Comparison of ENCODE assay signal across 9 cellular contexts in the genomic region with DNA sequence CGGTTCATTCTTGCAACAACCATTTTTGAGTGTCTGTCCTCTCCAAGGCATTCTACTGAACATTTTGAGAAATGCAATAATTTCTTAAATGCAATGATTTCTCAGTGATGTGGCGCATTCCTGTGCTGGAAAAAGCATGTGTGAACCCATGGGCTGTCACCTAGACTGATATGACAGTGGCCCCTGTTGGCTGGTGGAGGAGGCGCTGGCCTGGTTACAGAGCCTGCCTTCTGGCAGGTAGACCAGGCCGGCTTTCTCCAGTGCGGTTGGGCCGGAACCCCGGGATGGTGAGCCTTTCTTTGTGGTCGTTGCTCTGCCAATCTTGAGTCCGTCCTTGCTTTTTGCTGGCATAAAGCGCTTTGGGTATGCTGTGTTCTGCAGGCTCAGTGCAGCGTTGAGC. TPM values are rescaled to one million over a fixed set of nuclear protein-coding genes. Genes with fewer than 3 reads are reported as not detected.
DNase-seq lines count a peak whose midpoint lies in the region; ATAC-seq and TF ChIP-seq lines count a peak whose summit lies in the region.
"Had no signal": no experiment of that assay in that cellular context is flagged by ENCODE, and none has a peak within 500 bp of the region (broad histone marks: within the 10 kb centered on the region; RNA-seq: fewer than 3 reads in every experiment).

No MANE protein-coding gene starts in this region.

- CTCF ChIA-PET in activated naive CD4-positive, alpha-beta T cell treated with anti-CD3 and anti-CD28 coated beads, Interleukin-2, amount 10 ng/mL, durations not matched to agents 7 days and 5 days (lab: Charles Lee): interaction anchor here (0.7 to 0.9 kb wide), 4 partner anchors 9 to 591 kb away, joined by 3 to 4 read pairs (median 4); a partner anchor contains a TSS

- intact Hi-C loops in CD14-positive monocyte (cut with micrococcal nuclease): no loop called here

- no peak overlapping the region for H3K4me3 Mint-ChIP-seq in CD14-positive monocyte
- no peak overlapping the region for H3K4me3 Mint-ChIP-seq in GM23338
- no peak overlapping the region for H3K4me3 Mint-ChIP-seq in activated naive CD4-positive, alpha-beta T cell treated with anti-CD3 and anti-CD28 coated beads, Interleukin-2, amount 10 ng/mL, durations not matched to agents 7 days and 5 days

- TF ChIP-seq CTCF in CD14-positive monocyte (IDR thresholded peaks at IDR 0.05) (peak; percentile 12), GM23338 (conservative IDR thresholded peaks at IDR 0.05; ENCODE audit: low read depth in 2 of 2) (peak; percentile 54 to 73)

- H3K27ac Mint-ChIP-seq in CD14-positive monocyte (peak overlapping the region in 2 of 7 donors; percentile 22 to 27), GM23338 (no peak overlapping the region)
- no peak overlapping the region for H3K27ac Mint-ChIP-seq in activated naive CD4-positive, alpha-beta T cell treated with anti-CD3 and anti-CD28 coated beads, Interleukin-2, amount 10 ng/mL, durations not matched to agents 7 days and 5 days

- no peaks in the 10 kb centered on the region for H3K79me2 ChIP-seq in GM23338 (replicated peaks; ENCODE audit: insufficient read depth)

- no peaks in the 10 kb centered on the region for H3K27me3 ChIP-seq in GM23338 (ENCODE audit: insufficient read depth)

- no peak overlapping the region for H3K27ac ChIP-seq in GM23338 (ENCODE audit: low read depth)

- H3K27me3 Mint-ChIP-seq in CD14-positive monocyte (ENCODE audit: low read depth in 3 of 3) (no peaks in the 10 kb centered on the region), GM23338 (ENCODE audit: insufficient read depth, low read depth, poor library complexity) (peaks cover 3% of the 10 kb centered on the region)
- H3K27me3 Mint-ChIP-seq in activated naive CD4-positive, alpha-beta T cell treated with anti-CD3 and anti-CD28 coated beads, Interleukin-2, amount 10 ng/mL, durations not matched to agents 7 days and 5 days: no peaks in the 10 kb centered on the region

- no peaks in the 10 kb centered on the region for H4K20me1 ChIP-seq in GM23338 (replicated peaks; ENCODE audit: insufficient read depth)

- H2AFZ ChIP-seq in GM23338: peak overlapping the region; percentile 47; the same call in 1 of the 2 replicates

- no peak overlapping the region for H3K4me2 ChIP-seq in GM23338

- peaks cover 5% of the 10 kb centered on the region in 2 donors for H3K36me3 Mint-ChIP-seq in CD14-positive monocyte
- H3K36me3 Mint-ChIP-seq in GM23338 (ENCODE audit: low read depth): no peaks in the 10 kb centered on the region
- peaks cover 10% of the 10 kb centered on the region for H3K36me3 Mint-ChIP-seq in activated naive CD4-positive, alpha-beta T cell treated with anti-CD3 and anti-CD28 coated beads, Interleukin-2, amount 10 ng/mL, durations not matched to agents 7 days and 5 days

- H3K4me3 ChIP-seq in GM23338: no peak overlapping the region

- peaks cover 2 to 9% (median 3%) of the 10 kb centered on the region in 7 donors for H3K9me3 Mint-ChIP-seq in CD14-positive monocyte
- no peaks in the 10 kb centered on the region for H3K9me3 Mint-ChIP-seq in GM23338
- H3K9me3 Mint-ChIP-seq in activated naive CD4-positive, alpha-beta T cell treated with anti-CD3 and anti-CD28 coated beads, Interleukin-2, amount 10 ng/mL, durations not matched to agents 7 days and 5 days: no peaks in the 10 kb centered on the region

- H3K36me3 ChIP-seq in GM23338 (ENCODE audit: insufficient read depth): no peaks in the 10 kb centered on the region

- H3K9me2 ChIP-seq in GM23338 (ENCODE audit: insufficient read depth): 0 out of 2 replicates have a peak, but pooled peaks cover 5% of the 10 kb centered on the region

- no peaks in the 10 kb centered on the region for H3K4me1 ChIP-seq in GM23338 (ENCODE audit: insufficient read depth)

- H3F3A ChIP-seq in GM23338 (replicated peaks; ENCODE audit: low read depth): no peaks in the 10 kb centered on the region

- ATAC-seq in GM23338: peak; percentile 98
- ATAC-seq in HG02610 (IDR thresholded peaks at IDR 0.05; ENCODE audit: unreplicated experiment): no peak

- H3K4me1 Mint-ChIP-seq in CD14-positive monocyte (peaks cover 34% of the 10 kb centered on the region), GM23338 (no peaks in the 10 kb centered on the region)
- H3K4me1 Mint-ChIP-seq in activated naive CD4-positive, alpha-beta T cell treated with anti-CD3 and anti-CD28 coated beads, Interleukin-2, amount 10 ng/mL, durations not matched to agents 7 days and 5 days: peaks cover 44% of the 10 kb centered on the region

- DNase-seq in CD14-positive monocyte (ENCODE audit: low spot score) (no peak), GM23338 (ENCODE audit: low spot score) (peak; percentile 62), kidney glomerular epithelial cell (lab: John Stamatoyannopoulos, UW) (peak; percentile 36), NCI-H510A (lab: John Stamatoyannopoulos, UW) (no peak)
- peak; percentile 50 for DNase-seq in activated naive CD4-positive, alpha-beta T cell treated with anti-CD3 and anti-CD28 coated beads, Interleukin-2, amount 10 ng/mL, durations not matched to agents 7 days and 5 days
- no peak for DNase-seq in central memory CD4-positive, alpha-beta T cell
- no peak for DNase-seq in effector CD4-positive, alpha-beta T cell
- DNase-seq: NCI-H524 treated with DMSO at 0.1 percent for 48 hours had no signal

TF ChIP-seq in GM23338, 12 proteins besides CTCF, POLR2A, EP300 and RAD21:
- TF ChIP-seq CREB1 (CRISPR knock-in tag; IDR thresholded peaks at IDR 0.05; ENCODE audit: low read depth) (no peak), EZH2 (IDR thresholded peaks at IDR 0.05; ENCODE audit: low read depth, unreplicated experiment) (no peak)
- TF ChIP-seq, protein P1, sequence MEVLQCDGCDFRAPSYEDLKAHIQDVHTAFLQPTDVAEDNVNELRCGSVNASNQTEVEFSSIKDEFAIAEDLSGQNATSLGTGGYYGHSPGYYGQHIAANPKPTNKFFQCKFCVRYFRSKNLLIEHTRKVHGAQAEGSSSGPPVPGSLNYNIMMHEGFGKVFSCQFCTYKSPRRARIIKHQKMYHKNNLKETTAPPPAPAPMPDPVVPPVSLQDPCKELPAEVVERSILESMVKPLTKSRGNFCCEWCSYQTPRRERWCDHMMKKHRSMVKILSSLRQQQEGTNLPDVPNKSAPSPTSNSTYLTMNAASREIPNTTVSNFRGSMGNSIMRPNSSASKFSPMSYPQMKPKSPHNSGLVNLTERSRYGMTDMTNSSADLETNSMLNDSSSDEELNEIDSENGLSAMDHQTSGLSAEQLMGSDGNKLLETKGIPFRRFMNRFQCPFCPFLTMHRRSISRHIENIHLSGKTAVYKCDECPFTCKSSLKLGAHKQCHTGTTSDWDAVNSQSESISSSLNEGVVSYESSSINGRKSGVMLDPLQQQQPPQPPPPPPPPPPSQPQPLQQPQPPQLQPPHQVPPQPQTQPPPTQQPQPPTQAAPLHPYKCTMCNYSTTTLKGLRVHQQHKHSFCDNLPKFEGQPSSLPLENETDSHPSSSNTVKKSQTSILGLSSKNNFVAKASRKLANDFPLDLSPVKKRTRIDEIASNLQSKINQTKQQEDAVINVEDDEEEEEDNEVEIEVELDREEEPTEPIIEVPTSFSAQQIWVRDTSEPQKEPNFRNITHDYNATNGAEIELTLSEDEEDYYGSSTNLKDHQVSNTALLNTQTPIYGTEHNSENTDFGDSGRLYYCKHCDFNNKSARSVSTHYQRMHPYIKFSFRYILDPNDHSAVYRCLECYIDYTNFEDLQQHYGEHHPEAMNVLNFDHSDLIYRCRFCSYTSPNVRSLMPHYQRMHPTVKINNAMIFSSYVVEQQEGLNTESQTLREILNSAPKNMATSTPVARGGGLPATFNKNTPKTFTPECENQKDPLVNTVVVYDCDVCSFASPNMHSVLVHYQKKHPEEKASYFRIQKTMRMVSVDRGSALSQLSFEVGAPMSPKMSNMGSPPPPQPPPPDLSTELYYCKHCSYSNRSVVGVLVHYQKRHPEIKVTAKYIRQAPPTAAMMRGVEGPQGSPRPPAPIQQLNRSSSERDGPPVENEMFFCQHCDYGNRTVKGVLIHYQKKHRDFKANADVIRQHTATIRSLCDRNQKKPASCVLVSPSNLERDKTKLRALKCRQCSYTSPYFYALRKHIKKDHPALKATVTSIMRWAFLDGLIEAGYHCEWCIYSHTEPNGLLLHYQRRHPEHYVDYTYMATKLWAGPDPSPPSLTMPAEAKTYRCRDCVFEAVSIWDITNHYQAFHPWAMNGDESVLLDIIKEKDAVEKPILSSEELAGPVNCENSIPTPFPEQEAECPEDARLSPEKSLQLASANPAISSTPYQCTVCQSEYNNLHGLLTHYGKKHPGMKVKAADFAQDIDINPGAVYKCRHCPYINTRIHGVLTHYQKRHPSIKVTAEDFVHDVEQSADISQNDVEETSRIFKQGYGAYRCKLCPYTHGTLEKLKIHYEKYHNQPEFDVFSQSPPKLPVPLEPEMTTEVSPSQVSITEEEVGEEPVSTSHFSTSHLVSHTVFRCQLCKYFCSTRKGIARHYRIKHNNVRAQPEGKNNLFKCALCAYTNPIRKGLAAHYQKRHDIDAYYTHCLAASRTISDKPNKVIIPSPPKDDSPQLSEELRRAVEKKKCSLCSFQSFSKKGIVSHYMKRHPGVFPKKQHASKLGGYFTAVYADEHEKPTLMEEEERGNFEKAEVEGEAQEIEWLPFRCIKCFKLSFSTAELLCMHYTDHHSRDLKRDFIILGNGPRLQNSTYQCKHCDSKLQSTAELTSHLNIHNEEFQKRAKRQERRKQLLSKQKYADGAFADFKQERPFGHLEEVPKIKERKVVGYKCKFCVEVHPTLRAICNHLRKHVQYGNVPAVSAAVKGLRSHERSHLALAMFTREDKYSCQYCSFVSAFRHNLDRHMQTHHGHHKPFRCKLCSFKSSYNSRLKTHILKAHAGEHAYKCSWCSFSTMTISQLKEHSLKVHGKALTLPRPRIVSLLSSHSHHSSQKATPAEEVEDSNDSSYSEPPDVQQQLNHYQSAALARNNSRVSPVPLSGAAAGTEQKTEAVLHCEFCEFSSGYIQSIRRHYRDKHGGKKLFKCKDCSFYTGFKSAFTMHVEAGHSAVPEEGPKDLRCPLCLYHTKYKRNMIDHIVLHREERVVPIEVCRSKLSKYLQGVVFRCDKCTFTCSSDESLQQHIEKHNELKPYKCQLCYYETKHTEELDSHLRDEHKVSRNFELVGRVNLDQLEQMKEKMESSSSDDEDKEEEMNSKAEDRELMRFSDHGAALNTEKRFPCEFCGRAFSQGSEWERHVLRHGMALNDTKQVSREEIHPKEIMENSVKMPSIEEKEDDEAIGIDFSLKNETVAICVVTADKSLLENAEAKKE (CRISPR knock-in tag; IDR thresholded peaks at IDR 0.05): no peak
TF ChIP-seq in GM23338: peak in this region for 0.

RNA-seq across cellular contexts. Expression of a gene that starts 33.7 kb away (rescaled TPM):
- polyA plus RNA-seq in CD14-positive monocyte (1 to 10 TPM in 1 of 2 donors, under 1 TPM in 1; 0.76 to 1.4 TPM), GM23338 (2016; fragmentation: Nextera tagmentation; extraction: Ambion mirVana) (0.23 TPM in 1 of 2 replicates, not detected in the other)
- 0.38 and 1.2 TPM in 2 replicates for total RNA-seq in GM23338 (2014; rRNA removed; shearing (Covaris generic))

RNA-seq across cellular contexts. Expression of a gene that starts 35.4 kb away (rescaled TPM):
- polyA plus RNA-seq in CD14-positive monocyte: 10 to 100 TPM; 15.5 to 27.5 TPM
- 1.5 TPM in 2 replicates for total RNA-seq in GM23338 (2014; rRNA removed; shearing (Covaris generic))
- 0.84 and 1.1 TPM in 2 replicates for polyA plus RNA-seq in GM23338 (2016; fragmentation: Nextera tagmentation; extraction: Ambion mirVana)

Comparison
In these comparisons a context has a peak if more than half of its experiments do, and no peak if none do; other contexts are left out.
1. DNase-seq: peak in GM23338 (single experiment), activated naive CD4-positive, alpha-beta T cell treated with anti-CD3 and anti-CD28 coated beads, Interleukin-2, amount 10 ng/mL, durations not matched to agents 7 days and 5 days (single experiment) and kidney glomerular epithelial cell (single experiment); none in CD14-positive monocyte (single experiment), NCI-H510A (single experiment), central memory CD4-positive, alpha-beta T cell (single experiment) and effector CD4-positive, alpha-beta T cell (single experiment).